ENCODE assay signal across 8 cellular contexts in the genomic region with DNA sequence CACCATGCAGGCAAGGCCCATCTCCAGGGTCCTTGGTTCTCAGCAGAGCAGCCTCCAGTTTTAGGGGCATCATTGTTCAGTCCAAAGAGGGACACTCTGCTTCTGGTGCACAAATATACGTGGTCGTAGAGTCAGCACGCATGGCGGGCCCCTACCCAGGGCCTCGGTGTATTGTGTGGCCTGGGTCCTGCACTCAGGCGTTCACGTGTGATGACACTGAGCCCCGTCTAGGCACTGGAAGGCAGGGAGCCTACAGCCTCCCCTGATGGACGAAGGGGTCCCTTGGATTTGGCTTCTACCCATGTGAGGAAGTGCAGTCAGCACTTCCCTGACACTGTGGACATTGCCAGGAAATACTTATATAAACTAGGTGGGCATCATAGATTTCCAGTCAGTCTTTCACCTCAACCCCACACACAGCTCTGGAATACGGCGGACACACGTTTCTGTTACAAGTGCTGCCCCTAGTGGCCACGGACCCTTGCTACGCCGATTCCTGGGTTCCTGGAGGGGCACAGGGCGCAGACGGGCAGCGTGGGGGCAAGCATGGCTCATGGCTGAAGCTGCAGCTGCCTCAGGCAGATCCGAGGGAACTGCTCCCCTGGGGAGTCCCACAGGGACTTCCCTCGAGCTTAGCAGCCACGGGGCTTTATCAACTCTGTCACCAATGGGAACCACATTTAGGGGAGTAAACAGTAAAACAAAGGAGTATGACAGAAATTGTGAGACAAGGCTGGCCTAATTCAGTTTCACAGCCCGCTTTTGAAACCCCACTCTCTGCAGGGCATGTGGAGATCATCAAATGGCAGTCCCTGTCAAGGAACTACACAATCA. TPM values are rescaled to one million over a fixed set of nuclear protein-coding genes. Genes with fewer than 3 reads are reported as not detected.
DNase-seq lines count a peak whose midpoint lies in the region; ATAC-seq and TF ChIP-seq lines count a peak whose summit lies in the region.

No MANE protein-coding gene starts in this region.

- H3K36me3 ChIP-seq in DOHH2 (ENCODE audit: control insufficient read depth, low read length) (no peaks in the 10 kb centered on the region), GM23338 (ENCODE audit: insufficient read depth) (no peaks in the 10 kb centered on the region), SU-DHL-6 (ENCODE audit: low read length) (no peaks in the 10 kb centered on the region), liver (ENCODE audit: control insufficient read depth in 4 of 4, insufficient read depth in 3 of 4, low read depth in 1 of 4, low read length in 3 of 4) (peaks cover 0 to 3% (median 1%) of the 10 kb centered on the region in 4 donors), uterus (no peaks in the 10 kb centered on the region)

- no peak overlapping the region for H3K4me3 Mint-ChIP-seq in GM23338

- H3K9ac ChIP-seq in SU-DHL-6 (ENCODE audit: low read length) (no peak overlapping the region), liver (ENCODE audit: low read depth in 1 of 2, low read length in 2 of 2) (no peak overlapping the region)

- peak in 1 of 2 donors; percentile 43 for TF ChIP-seq RAD21 in liver (IDR thresholded peaks at IDR 0.05)

- H3K4me1 Mint-ChIP-seq in GM23338, result peaks cover 10% of the 10 kb centered on the region; the same call in 2 of the 3 replicates

- intact Hi-C loops in uterus (cut with DNase I; ENCODE audit: low total_unique reads), result no loop called here

- TF ChIP-seq CTCF in DOHH2 (IDR thresholded peaks at IDR 0.05; ENCODE audit: low read depth, low read length, poor library complexity, severe bottlenecking) (peak; percentile 86), GM23338 (conservative IDR thresholded peaks at IDR 0.05; ENCODE audit: low read depth in 2 of 2) (peak; percentile 77 to 93), SU-DHL-6 (IDR thresholded peaks at IDR 0.05; ENCODE audit: insufficient read depth, low read length, poor library complexity, severe bottlenecking) (peak; percentile 84), liver (IDR thresholded peaks at IDR 0.05; ENCODE audit: low read depth, low read length, missing input control) (no peak), uterus (IDR thresholded peaks at IDR 0.05) (peak in 1 of 4 experiments; percentile 30)

- TF ChIP-seq POLR2A in uterus (IDR thresholded peaks at IDR 0.05), result no peak

- peaks cover 17% of the 10 kb centered on the region for H3K4me1 ChIP-seq in DOHH2 (ENCODE audit: control insufficient read depth, low read length)
- peaks cover 3% of the 10 kb centered on the region; the same call in 1 of the 2 replicates for H3K4me1 ChIP-seq in GM23338 (ENCODE audit: insufficient read depth)
- peaks cover 6 to 36% (median 26%) of the 10 kb centered on the region in 4 donors for H3K4me1 ChIP-seq in liver (ENCODE audit: control insufficient read depth in 4 of 4, insufficient read depth in 4 of 4, low read length in 3 of 4)
- no peaks in the 10 kb centered on the region for H3K4me1 ChIP-seq in uterus

- no peaks in the 10 kb centered on the region; the same call in 2 of the 3 replicates for H3K9me3 Mint-ChIP-seq in GM23338

- H3K9me2 ChIP-seq in DOHH2 (replicated peaks; ENCODE audit: control insufficient read depth, low read length), result no peaks in the 10 kb centered on the region
- H3K9me2 ChIP-seq in GM23338 (ENCODE audit: insufficient read depth), result no peaks in the 10 kb centered on the region
- no peaks in the 10 kb centered on the region for H3K9me2 ChIP-seq in SU-DHL-6 (replicated peaks; ENCODE audit: insufficient read depth, low read length)

- H2AFZ ChIP-seq in GM23338 (no peak overlapping the region), SU-DHL-6 (ENCODE audit: low read depth, low read length, severe bottlenecking) (no peak overlapping the region)

- ATAC-seq in GM23338 (peak; percentile 95), HG03159 (IDR thresholded peaks at IDR 0.05; ENCODE audit: unreplicated experiment) (no peak)

- H3F3A ChIP-seq in DOHH2 (ENCODE audit: control insufficient read depth, insufficient read depth), result no peaks in the 10 kb centered on the region
- H3F3A ChIP-seq in GM23338 (replicated peaks; ENCODE audit: low read depth), result no peaks in the 10 kb centered on the region
- H3F3A ChIP-seq in SU-DHL-6 (ENCODE audit: insufficient read depth), result no peaks in the 10 kb centered on the region

- H3K9me3 ChIP-seq in DOHH2 (ENCODE audit: control insufficient read depth, insufficient read depth, low read length) (no peaks in the 10 kb centered on the region), SU-DHL-6 (ENCODE audit: insufficient read depth, low read length) (no peaks in the 10 kb centered on the region), liver (ENCODE audit: control insufficient read depth in 4 of 4, low read length in 3 of 4) (no peaks in the 10 kb centered on the region), uterus (no peaks in the 10 kb centered on the region)

- H3K36me3 Mint-ChIP-seq in GM23338 (ENCODE audit: low read depth), result peaks cover 8% of the 10 kb centered on the region; the same call in 2 of the 3 replicates

- H3K27me3 ChIP-seq in DOHH2 (ENCODE audit: control insufficient read depth, low read length) (no peaks in the 10 kb centered on the region), GM23338 (ENCODE audit: insufficient read depth) (no peaks in the 10 kb centered on the region), SU-DHL-6 (ENCODE audit: low read length) (no peaks in the 10 kb centered on the region), liver (ENCODE audit: control insufficient read depth in 4 of 4, insufficient read depth in 4 of 4, low read length in 3 of 4) (no peaks in the 10 kb centered on the region), uterus (no peaks in the 10 kb centered on the region)

- H3K27ac ChIP-seq in DOHH2 (ENCODE audit: low read depth, low read length) (no peak overlapping the region), GM23338 (ENCODE audit: low read depth) (no peak overlapping the region), SU-DHL-6 (ENCODE audit: low read depth, low read length) (no peak overlapping the region), liver (ENCODE audit: low read depth in 1 of 2, low read length in 2 of 2) (peak overlapping the region in 1 of 2 donors; percentile 35), uterus (no peak overlapping the region)

- H3K4me3 ChIP-seq in DOHH2 (ENCODE audit: low read length), result peak overlapping the region; percentile 48
- H3K4me3 ChIP-seq in GM23338, result no peak overlapping the region
- H3K4me3 ChIP-seq in SU-DHL-6 (ENCODE audit: insufficient read depth, low read length, poor library complexity, severe bottlenecking), result no peak overlapping the region
- peak overlapping the region in 2 of 3 donors; percentile 23 to 41 for H3K4me3 ChIP-seq in liver (ENCODE audit: low read depth in 1 of 3, low read length in 3 of 3)
- H3K4me3 ChIP-seq in uterus, result no peak overlapping the region

- no peak overlapping the region for H3K27ac Mint-ChIP-seq in GM23338

- 81% methylated on average over 22 of the region's 22 CpGs for WGBS in liver

- H3K79me2 ChIP-seq in DOHH2 (ENCODE audit: control insufficient read depth, low read length) (no peaks in the 10 kb centered on the region), GM23338 (replicated peaks; ENCODE audit: insufficient read depth) (no peaks in the 10 kb centered on the region), SU-DHL-6 (ENCODE audit: insufficient read depth, low read length) (no peaks in the 10 kb centered on the region)

- no peaks in the 10 kb centered on the region for H4K20me1 ChIP-seq in DOHH2 (ENCODE audit: control insufficient read depth, insufficient read depth, low read depth, low read length)
- no peaks in the 10 kb centered on the region for H4K20me1 ChIP-seq in GM23338 (replicated peaks; ENCODE audit: insufficient read depth)
- H4K20me1 ChIP-seq in SU-DHL-6 (ENCODE audit: low read depth, low read length), result no peaks in the 10 kb centered on the region

- H3K4me2 ChIP-seq in DOHH2 (ENCODE audit: low read length), result peak overlapping the region; percentile 62
- no peak overlapping the region for H3K4me2 ChIP-seq in GM23338
- H3K4me2 ChIP-seq in SU-DHL-6 (ENCODE audit: low read depth, low read length, poor library complexity, severe bottlenecking), result no peak overlapping the region

- H3K27me3 Mint-ChIP-seq in GM23338 (ENCODE audit: insufficient read depth, low read depth, poor library complexity), result peaks cover 17% of the 10 kb centered on the region

- peak; percentile 90 for DNase-seq in GM23338 (ENCODE audit: low spot score)
- no peak for DNase-seq in uterus
- DNase-seq in CD1c-positive myeloid dendritic cell (ENCODE audit: extremely low spot score), result no peak
- no peak for DNase-seq in SHP77 treated with DMSO at 0.1 percent for 48 hours (lab: John Stamatoyannopoulos, UW)

TF ChIP-seq in GM23338, 12 proteins besides CTCF, POLR2A, EP300 and RAD21:
- TF ChIP-seq STAT1 (IDR thresholded peaks at IDR 0.05; ENCODE audit: unreplicated experiment) (no peak), CREB1 (CRISPR knock-in tag; IDR thresholded peaks at IDR 0.05; ENCODE audit: low read depth) (peak; percentile 58)
TF ChIP-seq in GM23338: peak in this region for 1.

TF ChIP-seq in liver, 16 proteins besides CTCF, POLR2A, EP300 and RAD21 (continues in another document):
- no peak for TF ChIP-seq RXRA (IDR thresholded peaks at IDR 0.05)
- TF ChIP-seq, protein P1, sequence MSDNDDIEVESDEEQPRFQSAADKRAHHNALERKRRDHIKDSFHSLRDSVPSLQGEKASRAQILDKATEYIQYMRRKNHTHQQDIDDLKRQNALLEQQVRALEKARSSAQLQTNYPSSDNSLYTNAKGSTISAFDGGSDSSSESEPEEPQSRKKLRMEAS (IDR thresholded peaks at IDR 0.05), result no peak

RNA-seq across cellular contexts. Expression of a gene that starts 25.4 kb away (rescaled TPM):
- 3.1 and 3.2 TPM in 2 replicates for total RNA-seq in GM23338 (2014; rRNA removed; shearing (Covaris generic))
- polyA plus RNA-seq in GM23338 (2016; fragmentation: Nextera tagmentation; extraction: Ambion mirVana) (1.7 and 3.6 TPM in 2 replicates), liver (10 to 100 TPM in 1 of 2 donors, 1 to 10 TPM in 1; 9.8 to 20.3 TPM)
- total RNA-seq in liver (1 to 10 TPM; 5.0 to 9.5 TPM), uterus (10 to 100 TPM in 2 of 4 donors, 1 to 10 TPM in 2; 3.5 to 14.0 (median 8.5) TPM)

RNA-seq across cellular contexts. Expression of a gene that starts 39.3 kb away (rescaled TPM):
- total RNA-seq in GM23338 (2014; rRNA removed; shearing (Covaris generic)), result 14.1 and 19.5 TPM in 2 replicates
- 5.2 and 5.4 TPM in 2 replicates for polyA plus RNA-seq in GM23338 (2016; fragmentation: Nextera tagmentation; extraction: Ambion mirVana)
- 10 to 100 TPM in 1 of 2 donors, 1 to 10 TPM in 1; 9.5 to 11.3 TPM for total RNA-seq in liver
- 1 to 10 TPM; 3.9 to 4.9 TPM for polyA plus RNA-seq in liver
- total RNA-seq in uterus, result 10 to 100 TPM in 3 of 4 donors, 1 to 10 TPM in 1; 5.4 to 15.9 (median 12.7) TPM

RNA-seq across cellular contexts. Expression of a gene that starts 54.5 kb away (rescaled TPM):
- 16.2 and 17.6 TPM in 2 replicates for total RNA-seq in GM23338 (2014; rRNA removed; shearing (Covaris generic))
- polyA plus RNA-seq in GM23338 (2016; fragmentation: Nextera tagmentation; extraction: Ambion mirVana) (11.6 and 12.5 TPM in 2 replicates), liver (1 to 10 TPM; 1.2 to 3.5 TPM)
- total RNA-seq in liver (1 to 10 TPM; 3.3 to 7.2 TPM), uterus (10 to 100 TPM in 2 of 4 donors, 1 to 10 TPM in 2; 1.8 to 35.0 (median 9.4) TPM)

Comparison
In these comparisons a context has a peak if more than half of its experiments do, and no peak if none do; other contexts are left out.
1. H3K4me3 ChIP-seq: peak in DOHH2 (single experiment) and liver (2 of 3); none in GM23338 (single experiment), SU-DHL-6 (single experiment) and uterus (0 of 2).